Comparison of ENCODE assay signal across 8 cellular contexts in genomic region chr1:212457740-212458338, GRCh38. TPM values are rescaled to one million over a fixed set of nuclear protein-coding genes. Genes with fewer than 3 reads are reported as not detected.
A peak's percentile ranks its signal among the peaks of the same experiment; 100 is the strongest.
DNase-seq lines count a peak whose midpoint lies in the region; ATAC-seq and TF ChIP-seq lines count a peak whose summit lies in the region.

No MANE protein-coding gene starts in this region.

- TF ChIP-seq CTCF in natural killer cell (IDR thresholded peaks at IDR 0.05) = peak; percentile 66

- H3K4me1 Mint-ChIP-seq in natural killer cell = peaks cover 0 to 12% of the 10 kb centered on the region in 2 donors

- no peaks in the 10 kb centered on the region for H3K27me3 Mint-ChIP-seq in natural killer cell (ENCODE audit: low read depth in 2 of 2)

- intact Hi-C loops in natural killer cell (cut with micrococcal nuclease) = loop anchor here (2.0 to 5.0 kb wide), 5 partner anchors 324 to 777 kb away; no protein-coding TSS in a partner anchor

- H3K4me3 Mint-ChIP-seq in natural killer cell = no peak overlapping the region

- ATAC-seq in natural killer cell = peak in 2 of 3 donors; percentile 51 to 60
- ATAC-seq in HG03342 (IDR thresholded peaks at IDR 0.05; ENCODE audit: unreplicated experiment) = no peak

- no peaks in the 10 kb centered on the region for H3K9me3 Mint-ChIP-seq in natural killer cell

- DNase-seq in SHP77 (lab: John Stamatoyannopoulos, UW) = peak; percentile 40 to 58
- no peak for DNase-seq in SHP77 treated with DMSO at 0.1 percent for 48 hours (lab: John Stamatoyannopoulos, UW)
- DNase-seq in NCI-H2107 treated with DMSO at 0.1 percent for 48 hours (lab: John Stamatoyannopoulos, UW; ENCODE audit: unreplicated experiment) = peak; percentile 60
- peak; percentile 60 for DNase-seq in activated CD4-positive, CD25-positive, alpha-beta regulatory T cell treated with anti-CD3 and anti-CD28 coated beads, Interleukin-2, amount 50 U/mL, for 72 hours
- DNase-seq in dermis microvascular lymphatic vessel endothelial cell (ENCODE audit: low read depth in 2 of 2) = peak; percentile 15 to 48
- peak; percentile 35 for DNase-seq in natural killer cell
- no peak for DNase-seq in AG08396 (ENCODE audit: low spot score)

- H3K27ac Mint-ChIP-seq in natural killer cell = no peak overlapping the region

- H3K36me3 Mint-ChIP-seq in natural killer cell = no peaks in the 10 kb centered on the region

RNA-seq across cellular contexts. Expression of gene NENF, which starts 25.1 kb away (rescaled TPM):
- total RNA-seq in dermis microvascular lymphatic vessel endothelial cell (4.6 and 9.6 TPM in 2 replicates), natural killer cell (10 to 100 TPM in 2 of 3 donors, 1 to 10 TPM in 1; 7.2 to 14.0 (median 12.2) TPM)

RNA-seq across cellular contexts. Expression of gene PACC1, which starts 43.2 kb away (rescaled TPM):
- total RNA-seq in dermis microvascular lymphatic vessel endothelial cell (6.0 and 6.2 TPM in 2 replicates), natural killer cell (10 to 100 TPM in 2 of 3 donors, 1 to 10 TPM in 1; 5.0 to 14.2 (median 11.4) TPM)

Comparison
In these comparisons a context has a peak if more than half of its experiments do, and no peak if none do; other contexts are left out.
1. DNase-seq: peak in SHP77 (2 of 2), NCI-H2107 treated with DMSO at 0.1 percent for 48 hours (single experiment), activated CD4-positive, CD25-positive, alpha-beta regulatory T cell treated with anti-CD3 and anti-CD28 coated beads, Interleukin-2, amount 50 U/mL, for 72 hours (single experiment), dermis microvascular lymphatic vessel endothelial cell (2 of 2) and natural killer cell (single experiment); none in SHP77 treated with DMSO at 0.1 percent for 48 hours (single experiment) and AG08396 (single experiment).